11 cellular contexts compared by ENCODE assay signal in genomic region chr15:90394702-90395442, GRCh38. TPM values are rescaled to one million over a fixed set of nuclear protein-coding genes. Genes with fewer than 3 reads are reported as not detected.
A peak's percentile ranks its signal among the peaks of the same experiment; 100 is the strongest.
DNase-seq lines count a peak whose midpoint lies in the region; ATAC-seq and TF ChIP-seq lines count a peak whose summit lies in the region.
"Had no signal": no experiment of that assay in that cellular context is flagged by ENCODE, and none has a peak within 500 bp of the region (broad histone marks: within the 10 kb centered on the region; RNA-seq: fewer than 3 reads in every experiment).

No MANE protein-coding gene starts in this region.

- no peaks in the 10 kb centered on the region for H3K9me3 Mint-ChIP-seq in activated T-cell treated with anti-CD3 and anti-CD28 coated beads, Interleukin-2, amount 50 U/mL, for 72 hours
- H3K9me3 Mint-ChIP-seq in MCF 10A (ENCODE audit: unreplicated experiment): no peaks in the 10 kb centered on the region

- H3K4me3 Mint-ChIP-seq in activated T-cell treated with anti-CD3 and anti-CD28 coated beads, Interleukin-2, amount 50 U/mL, for 72 hours: no peak overlapping the region
- H3K4me3 Mint-ChIP-seq in MCF 10A (ENCODE audit: unreplicated experiment): no peak overlapping the region

- H3K9me3 ChIP-seq in mucosa of descending colon (no peaks in the 10 kb centered on the region), transverse colon (no peaks in the 10 kb centered on the region)

- H3K4me3 ChIP-seq in mucosa of descending colon: no peak overlapping the region
- H3K4me3 ChIP-seq in transverse colon: peak overlapping the region in 1 of 4 donors; percentile 10

- DNase-seq in activated T-cell treated with anti-CD3 and anti-CD28 coated beads, Interleukin-2, amount 50 U/mL, for 72 hours: no peak
- DNase-seq in activated T-cell treated with anti-CD3 and anti-CD28 coated beads, Interleukin-2, amount 50 U/mL, for 1 hour: no peak
- DNase-seq in MCF 10A (ENCODE audit: unreplicated experiment) (no peak), mucosa of descending colon (peak in 1 of 3 donors; percentile 7), transverse colon (no peak), iPS-NIHi11 (ENCODE audit: low spot score) (no peak)
- DNase-seq: activated naive CD4-positive, alpha-beta T cell treated with anti-CD3 and anti-CD28 coated beads, Interleukin-2, amount 50 U/mL, for 16 hours; stimulated activated CD4-positive, alpha-beta T cell treated with anti-CD3 and anti-CD28 coated beads, Interleukin-1b, Interleukin-23, amount 100 ng/mL, for 48 hours had no signal

- CTCF ChIA-PET in MCF 10A (lab: Yijun Ruan, JAX): interaction anchor here (0.6 to 2.4 kb wide), 7 partner anchors 10 to 1488 kb away, joined by 3 to 14 read pairs (median 3); no protein-coding TSS in a partner anchor

- H3K4me1 Mint-ChIP-seq in activated T-cell treated with anti-CD3 and anti-CD28 coated beads, Interleukin-2, amount 50 U/mL, for 72 hours (ENCODE audit: low read depth): peaks cover 66% of the 10 kb centered on the region
- H3K4me1 Mint-ChIP-seq in MCF 10A (ENCODE audit: insufficient read depth, unreplicated experiment): peaks cover 54% of the 10 kb centered on the region

- WGBS in transverse colon (ENCODE audit: low coverage in 1 of 2), 2 donors: 84 to 94% methylated on average over 4 to 12 of the region's 12 CpGs

- POLR2A ChIA-PET in MCF 10A (lab: Yijun Ruan, JAX): interaction anchor here (0.8 to 2.1 kb wide), 5 partner anchors 8 to 45 kb away, joined by 3 to 12 read pairs (median 3); no protein-coding TSS in a partner anchor

- TF ChIP-seq CTCF in MCF 10A (IDR thresholded peaks at IDR 0.05; ENCODE audit: unreplicated experiment) (no peak), mucosa of descending colon (IDR thresholded peaks at IDR 0.05) (no peak), transverse colon (IDR thresholded peaks at IDR 0.05) (no peak)

- H3K36me3 Mint-ChIP-seq in activated T-cell treated with anti-CD3 and anti-CD28 coated beads, Interleukin-2, amount 50 U/mL, for 72 hours (ENCODE audit: insufficient read depth in 2 of 2): peaks cover 9 to 35% of the 10 kb centered on the region in 2 donors
- peaks cover 64% of the 10 kb centered on the region for H3K36me3 Mint-ChIP-seq in MCF 10A (ENCODE audit: insufficient read depth, unreplicated experiment)

- TF ChIP-seq EP300 in transverse colon (IDR thresholded peaks at IDR 0.05; ENCODE audit: low read depth): no peak

- H3K4me1 ChIP-seq in mucosa of descending colon (ENCODE audit: low read depth) (peaks cover 71% of the 10 kb centered on the region), transverse colon (peaks cover 34 to 98% (median 72%) of the 10 kb centered on the region in 4 donors)

- H3K27ac ChIP-seq in transverse colon: peak overlapping the region; percentile 61 to 79 (median 72)
- H3K27ac ChIP-seq: VCaP had no signal

- no peaks in the 10 kb centered on the region for H3K27me3 Mint-ChIP-seq in activated T-cell treated with anti-CD3 and anti-CD28 coated beads, Interleukin-2, amount 50 U/mL, for 72 hours (ENCODE audit: low read depth)
- no peaks in the 10 kb centered on the region for H3K27me3 Mint-ChIP-seq in MCF 10A (ENCODE audit: insufficient read depth, unreplicated experiment)

- in situ Hi-C loops in transverse colon (cut with MboI; ENCODE audit: low pct_ligation_motif_present in 1 of 4, low pct_unique_long_range_greater_than_20kb in 1 of 4, low sequenced_read_pairs in 3 of 4): no loop called here

- H3K27ac Mint-ChIP-seq in activated T-cell treated with anti-CD3 and anti-CD28 coated beads, Interleukin-2, amount 50 U/mL, for 72 hours: peak overlapping the region; percentile 1
- peak overlapping the region; percentile 84 for H3K27ac Mint-ChIP-seq in MCF 10A (ENCODE audit: low read depth, unreplicated experiment)

- H3K27me3 ChIP-seq in transverse colon: no peaks in the 10 kb centered on the region

- intact Hi-C loops in MCF 10A (cut with micrococcal nuclease): loop anchor here (5.0 kb wide), 1 partner anchor 87 kb away; no protein-coding TSS in a partner anchor
- intact Hi-C loops in mucosa of descending colon (cut with DNase I, micrococcal nuclease): no loop called here
- intact Hi-C loops in transverse colon (cut with DNase I; ENCODE audit: low total_unique reads): no loop called here

- TF ChIP-seq POLR2A in transverse colon (IDR thresholded peaks at IDR 0.05): no peak

- H3K36me3 ChIP-seq in mucosa of descending colon (ENCODE audit: low read depth) (no peaks in the 10 kb centered on the region), transverse colon (peaks cover 0 to 15% (median 2%) of the 10 kb centered on the region in 4 donors)

- no TSS peak for BruUV-seq in MCF 10A (replicated peaks; lab: Mats Ljungman, UMichigan)

- ATAC-seq in activated T-cell treated with anti-CD3 and anti-CD28 coated beads, Interleukin-2, amount 50 U/mL, for 72 hours (replicated peaks in 1 of 2): no peak
- peak; percentile 20 for ATAC-seq in mucosa of descending colon
- no peak for ATAC-seq in GM21447 (IDR thresholded peaks at IDR 0.05; ENCODE audit: unreplicated experiment)
- no peak for ATAC-seq in HG03457 (IDR thresholded peaks at IDR 0.05; ENCODE audit: unreplicated experiment)

RNA-seq across cellular contexts. Expression of gene IQGAP1, which starts 6.8 kb away (rescaled TPM):
- total RNA-seq in activated T-cell treated with anti-CD3 and anti-CD28 coated beads, Interleukin-2, amount 50 U/mL, for 72 hours: 100 to 1,000 TPM; 177 to 184 TPM
- total RNA-seq in MCF 10A (2022): 264 and 284 TPM in 2 replicates
- total RNA-seq in mucosa of descending colon: 100 to 1,000 TPM; 186 to 242 (median 206) TPM
- 100 to 1,000 TPM in 3 of 4 donors, 10 to 100 TPM in 1; 82.8 to 354 (median 282) TPM for total RNA-seq in transverse colon

RNA-seq across cellular contexts. Expression of gene ZNF774, which starts 42.8 kb away (rescaled TPM):
- total RNA-seq in activated T-cell treated with anti-CD3 and anti-CD28 coated beads, Interleukin-2, amount 50 U/mL, for 72 hours: 1 to 10 TPM in 1 of 2 donors, under 1 TPM in 1; 0.60 to 2.7 TPM
- total RNA-seq in MCF 10A (2022) (2.6 and 4.8 TPM in 2 replicates), mucosa of descending colon (10 to 100 TPM; 11.8 to 17.8 (median 15.4) TPM), transverse colon (10 to 100 TPM in 2 of 4 donors, 1 to 10 TPM in 1, under 1 TPM in 1; 0.75 to 22.5 (median 10.2) TPM)
